8 cellular contexts compared by ENCODE assay signal in genomic region chr1:81330111-81330510, GRCh38.
"Had no signal": no experiment of that assay in that cellular context is flagged by ENCODE, and none has a peak within 500 bp of the region (broad histone marks: within the 10 kb centered on the region; RNA-seq: fewer than 3 reads in every experiment).

No MANE protein-coding gene starts in this region.

- ATAC-seq: GM12878 had no signal

- FAIRE-seq: G401.6, GM12878, GM12891, GM12892, GM18507, GM19239 had no signal

- H3K4me3 ChIP-seq: GM12878 had no signal

- DNase-seq: GDM1, GF-D8 had no signal
